In genomic region chr7:11959121-11959520, GRCh38 we compare ENCODE assay signal across 6 cellular contexts.
"Had no signal": no experiment of that assay in that cellular context is flagged by ENCODE, and none has a peak within 500 bp of the region (broad histone marks: within the 10 kb centered on the region; RNA-seq: fewer than 3 reads in every experiment).

No MANE protein-coding gene starts in this region.

- H3K4me1 Mint-ChIP-seq: IgD-negative memory B cell had no signal

- H3K27ac ChIP-seq: GM23248, KMS-11 had no signal

- H3K27me3 Mint-ChIP-seq: IgD-negative memory B cell had no signal

- H2AFZ ChIP-seq: GM23248 had no signal

- H3K27ac Mint-ChIP-seq: IgD-negative memory B cell had no signal

- H3K9ac ChIP-seq: GM23248, KMS-11 had no signal

- H3K4me3 Mint-ChIP-seq: IgD-negative memory B cell had no signal

- H3K4me3 ChIP-seq: GM23248 had no signal

- DNase-seq: GM23248, H7, HCEC 1CT, KBM-7 had no signal

- H3K4me2 ChIP-seq: KMS-11 had no signal

- H3K36me3 Mint-ChIP-seq: IgD-negative memory B cell had no signal
